In genomic region chr16:66750279-66751134, GRCh38 we compare ENCODE assay signal across 8 cellular contexts. TPM values are rescaled to one million over a fixed set of nuclear protein-coding genes. Genes with fewer than 3 reads are reported as not detected.
DNase-seq lines count a peak whose midpoint lies in the region; TF ChIP-seq lines count a peak whose summit lies in the region.

No MANE protein-coding gene starts in this region.

- H3K4me3 ChIP-seq in OCI-LY3 (ENCODE audit: low read length) (peak overlapping the region; percentile 99), neural cell (ENCODE audit: low read length) (peak overlapping the region; percentile 100)
- peak overlapping the region; percentile 96 for H3K4me3 ChIP-seq in effector memory CD4-positive, alpha-beta T cell (ENCODE audit: insufficient read depth, low read depth, low read length, poor library complexity, severe bottlenecking)

- H3K27ac ChIP-seq in OCI-LY3 (ENCODE audit: low read length) (peak overlapping the region; percentile 56), neural cell (ENCODE audit: low read length) (peak overlapping the region; percentile 74)
- H3K27ac ChIP-seq in effector memory CD4-positive, alpha-beta T cell (ENCODE audit: insufficient read depth, low read length, poor library complexity, severe bottlenecking) = peak overlapping the region; percentile 70

- H3K27me3 ChIP-seq in OCI-LY3 (ENCODE audit: low read depth, low read length) (no peaks in the 10 kb centered on the region), neural cell (ENCODE audit: insufficient read depth, low read depth, low read length) (no peaks in the 10 kb centered on the region)
- H3K27me3 ChIP-seq in effector memory CD4-positive, alpha-beta T cell (replicated peaks; ENCODE audit: control insufficient read depth, insufficient read depth, low read length, poor library complexity, severe bottlenecking) = no peaks in the 10 kb centered on the region

- H3K4me1 ChIP-seq in OCI-LY3 (ENCODE audit: low read length) = peaks cover 21% of the 10 kb centered on the region
- peaks cover 19% of the 10 kb centered on the region for H3K4me1 ChIP-seq in effector memory CD4-positive, alpha-beta T cell (ENCODE audit: control insufficient read depth, insufficient read depth, low read length, poor library complexity, severe bottlenecking)

- peaks cover 44% of the 10 kb centered on the region for H3K79me2 ChIP-seq in OCI-LY3 (ENCODE audit: low read length)
- H3K79me2 ChIP-seq in neural cell (replicated peaks; ENCODE audit: insufficient read depth, low read length) = peaks cover 57% of the 10 kb centered on the region

- H3K4me2 ChIP-seq in OCI-LY3 (ENCODE audit: low read length) = peak overlapping the region; percentile 100
- peak overlapping the region; percentile 97 for H3K4me2 ChIP-seq in neural cell (ENCODE audit: low read length)

- no peak overlapping the region for H2AFZ ChIP-seq in OCI-LY3 (ENCODE audit: low read depth, low read length)
- peak overlapping the region; percentile 89 for H2AFZ ChIP-seq in neural cell (ENCODE audit: low read depth, low read length)

- H3K36me3 ChIP-seq in OCI-LY3 (replicated peaks; ENCODE audit: low read depth, low read length) = peaks cover 15% of the 10 kb centered on the region
- peaks cover 25% of the 10 kb centered on the region for H3K36me3 ChIP-seq in effector memory CD4-positive, alpha-beta T cell (ENCODE audit: control insufficient read depth, insufficient read depth, low read length)
- H3K36me3 ChIP-seq in neural cell (ENCODE audit: insufficient read depth, low read length) = no peaks in the 10 kb centered on the region

- TF ChIP-seq RAD21 in neural cell (conservative IDR thresholded peaks at IDR 0.05) = no peak

- TF ChIP-seq EP300 in neural cell (conservative IDR thresholded peaks at IDR 0.05; ENCODE audit: poor library complexity, severe bottlenecking) = no peak

- H3K9ac ChIP-seq in OCI-LY3 (ENCODE audit: low read length) = peak overlapping the region; percentile 92
- H3K9ac ChIP-seq in neural cell (ENCODE audit: low read length) = peak overlapping the region; percentile 98

- H3K9me2 ChIP-seq in neural cell (ENCODE audit: insufficient read depth, low read length) = no peaks in the 10 kb centered on the region

- DNase-seq in GM20000 (ENCODE audit: low spot score) (peak; percentile 50), SHP77 (lab: John Stamatoyannopoulos, UW) (no peak), NCI-H2029 (lab: John Stamatoyannopoulos, UW) (no peak), D341Med (ENCODE audit: low spot score) (no peak)
- no peak for DNase-seq in effector memory CD4-positive, alpha-beta T cell
- no peak for DNase-seq in effector CD4-positive, alpha-beta T cell

- H4K20me1 ChIP-seq in OCI-LY3 (ENCODE audit: insufficient read depth, low read length) (peaks cover 8% of the 10 kb centered on the region), neural cell (ENCODE audit: insufficient read depth) (no peaks in the 10 kb centered on the region)

- no peak for TF ChIP-seq CTCF in GM20000 (IDR thresholded peaks at IDR 0.05; ENCODE audit: extremely low read depth, missing control alignments)
- no peak for TF ChIP-seq CTCF in OCI-LY3 (IDR thresholded peaks at IDR 0.05; ENCODE audit: low read depth, low read length)
- no peak for TF ChIP-seq CTCF in neural cell (IDR thresholded peaks at IDR 0.05; ENCODE audit: poor library complexity, severe bottlenecking)

- H3K9me3 ChIP-seq in OCI-LY3 (ENCODE audit: insufficient read depth, low read length) (no peaks in the 10 kb centered on the region), neural cell (ENCODE audit: low read length) (no peaks in the 10 kb centered on the region)
- H3K9me3 ChIP-seq in effector memory CD4-positive, alpha-beta T cell (ENCODE audit: control insufficient read depth, low read length) = no peaks in the 10 kb centered on the region

- no peaks in the 10 kb centered on the region for H3F3A ChIP-seq in neural cell (ENCODE audit: insufficient read depth, low read length, poor library complexity, severe bottlenecking)

TF ChIP-seq in neural cell, 6 proteins besides CTCF, POLR2A, EP300 and RAD21:
- TF ChIP-seq SMC3 (conservative IDR thresholded peaks at IDR 0.05; ENCODE audit: poor library complexity) (no peak), POLR2AphosphoS5 (IDR thresholded peaks at IDR 0.05) (no peak), EZH2 (IDR thresholded peaks at IDR 0.05; ENCODE audit: borderline replicate concordance, insufficient read depth, low read length, poor library complexity, severe bottlenecking) (no peak), TAF1 (IDR thresholded peaks at IDR 0.05; ENCODE audit: low read depth) (no peak), MXI1 (conservative IDR thresholded peaks at IDR 0.05; ENCODE audit: poor library complexity, severe bottlenecking) (no peak)
- TF ChIP-seq, protein P1, sequence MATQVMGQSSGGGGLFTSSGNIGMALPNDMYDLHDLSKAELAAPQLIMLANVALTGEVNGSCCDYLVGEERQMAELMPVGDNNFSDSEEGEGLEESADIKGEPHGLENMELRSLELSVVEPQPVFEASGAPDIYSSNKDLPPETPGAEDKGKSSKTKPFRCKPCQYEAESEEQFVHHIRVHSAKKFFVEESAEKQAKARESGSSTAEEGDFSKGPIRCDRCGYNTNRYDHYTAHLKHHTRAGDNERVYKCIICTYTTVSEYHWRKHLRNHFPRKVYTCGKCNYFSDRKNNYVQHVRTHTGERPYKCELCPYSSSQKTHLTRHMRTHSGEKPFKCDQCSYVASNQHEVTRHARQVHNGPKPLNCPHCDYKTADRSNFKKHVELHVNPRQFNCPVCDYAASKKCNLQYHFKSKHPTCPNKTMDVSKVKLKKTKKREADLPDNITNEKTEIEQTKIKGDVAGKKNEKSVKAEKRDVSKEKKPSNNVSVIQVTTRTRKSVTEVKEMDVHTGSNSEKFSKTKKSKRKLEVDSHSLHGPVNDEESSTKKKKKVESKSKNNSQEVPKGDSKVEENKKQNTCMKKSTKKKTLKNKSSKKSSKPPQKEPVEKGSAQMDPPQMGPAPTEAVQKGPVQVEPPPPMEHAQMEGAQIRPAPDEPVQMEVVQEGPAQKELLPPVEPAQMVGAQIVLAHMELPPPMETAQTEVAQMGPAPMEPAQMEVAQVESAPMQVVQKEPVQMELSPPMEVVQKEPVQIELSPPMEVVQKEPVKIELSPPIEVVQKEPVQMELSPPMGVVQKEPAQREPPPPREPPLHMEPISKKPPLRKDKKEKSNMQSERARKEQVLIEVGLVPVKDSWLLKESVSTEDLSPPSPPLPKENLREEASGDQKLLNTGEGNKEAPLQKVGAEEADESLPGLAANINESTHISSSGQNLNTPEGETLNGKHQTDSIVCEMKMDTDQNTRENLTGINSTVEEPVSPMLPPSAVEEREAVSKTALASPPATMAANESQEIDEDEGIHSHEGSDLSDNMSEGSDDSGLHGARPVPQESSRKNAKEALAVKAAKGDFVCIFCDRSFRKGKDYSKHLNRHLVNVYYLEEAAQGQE (IDR thresholded peaks at IDR 0.05; ENCODE audit: borderline replicate concordance) = no peak
TF ChIP-seq in neural cell: peak in this region for 0.

RNA-seq across cellular contexts. Expression of gene DYNC1LI2, which starts 0.9 kb away (rescaled TPM):
- 237 and 249 TPM in 2 replicates for polyA plus RNA-seq in neural cell
- polyA minus RNA-seq in neural cell = 256 and 268 TPM in 2 replicates

RNA-seq across cellular contexts. Expression of gene TERB1, which starts 50.9 kb away (rescaled TPM):
- polyA plus RNA-seq in neural cell = 0.38 TPM in 1 of 2 replicates, not detected in the other
- 0.69 TPM in 1 of 2 replicates, not detected in the other for polyA minus RNA-seq in neural cell

RNA-seq across cellular contexts. Expression of gene CMTM4, which starts 54.0 kb away (rescaled TPM):
- 26.1 and 27.2 TPM in 2 replicates for polyA plus RNA-seq in neural cell
- 65.1 and 76.7 TPM in 2 replicates for polyA minus RNA-seq in neural cell
